ENCODE assay signal across 8 cellular contexts in the genomic region with DNA sequence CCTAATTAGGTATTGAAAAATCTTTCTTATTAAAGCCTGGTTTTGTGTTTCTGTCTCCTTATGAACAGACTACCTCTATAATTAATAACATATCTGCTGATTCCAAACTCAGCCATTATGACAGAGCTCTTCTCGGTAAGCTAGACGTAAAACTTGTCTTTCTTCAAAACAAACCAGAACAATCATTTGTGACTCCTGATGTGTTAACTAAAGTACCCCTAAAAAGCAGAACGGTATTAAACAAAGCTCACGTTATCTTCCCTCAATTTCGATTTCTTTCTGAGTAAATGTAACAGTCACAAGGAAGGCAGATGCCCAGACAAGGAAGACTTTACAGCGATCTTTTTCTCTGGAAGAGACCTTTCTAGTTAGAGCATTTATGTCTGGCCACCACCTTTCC. TPM values are rescaled to one million over a fixed set of nuclear protein-coding genes. Genes with fewer than 3 reads are reported as not detected.
A peak's percentile ranks its signal among the peaks of the same experiment; 100 is the strongest.
DNase-seq lines count a peak whose midpoint lies in the region; ATAC-seq and TF ChIP-seq lines count a peak whose summit lies in the region.
"Had no signal": no experiment of that assay in that cellular context is flagged by ENCODE, and none has a peak within 500 bp of the region (broad histone marks: within the 10 kb centered on the region; RNA-seq: fewer than 3 reads in every experiment).

No MANE protein-coding gene starts in this region.

- no peak overlapping the region for H2BK5ac ChIP-seq in H9 (ENCODE audit: insufficient read length, low read length)

- H3K9ac ChIP-seq in H9 (ENCODE audit: extremely low read depth, insufficient read length, low read length) = no peak overlapping the region

- no peak overlapping the region for H2BK120ac ChIP-seq in H9 (ENCODE audit: low read depth, low read length, poor library complexity, severe bottlenecking)

- H2BK15ac ChIP-seq in H9 (ENCODE audit: low read depth, low read length) = no peak overlapping the region

- peaks cover under 1 to 5% (median 5%) of the 10 kb centered on the region in 3 experiments; a peak in 5 of 7 replicates for H3K36me3 Mint-ChIP-seq in H9 (ENCODE audit: insufficient read depth in 1 of 3, low read depth in 3 of 3)
- H3K36me3 Mint-ChIP-seq in T-helper 17 cell (ENCODE audit: low read depth) = no peaks in the 10 kb centered on the region

- no peak overlapping the region for H3K4ac ChIP-seq in H9 (ENCODE audit: low read depth, low read length)

- no peak overlapping the region for H2BK20ac ChIP-seq in H9 (ENCODE audit: low read depth, low read length, poor library complexity, severe bottlenecking)

- WGBS in H9 (ENCODE audit: extremely low coverage, insufficient read length, low lambda C conversion rate) = no CpG with 5 or more reads among the region's 6 CpGs

- no peak for ATAC-seq in T-helper 17 cell
- ATAC-seq: HCT116 had no signal

- H3K27ac ChIP-seq in H9 (ENCODE audit: insufficient read length, low read depth, low read length) = no peak overlapping the region
- H3K27ac ChIP-seq in skin epidermis = peak overlapping the region in 15 of 21 experiments; percentile 25 to 91 (median 79)

- H2AK5ac ChIP-seq in H9 (ENCODE audit: insufficient read length, low read length) = no peak overlapping the region

- no peaks in the 10 kb centered on the region for H3K79me1 ChIP-seq in H9 (ENCODE audit: insufficient read depth, low read depth, low read length, poor library complexity, severe bottlenecking)

- H3K56ac ChIP-seq in H9 (ENCODE audit: insufficient read length, low read depth, low read length) = no peak overlapping the region

- no peak overlapping the region for H4K5ac ChIP-seq in H9 (ENCODE audit: insufficient read length, low read depth, low read length)

- H3K79me2 ChIP-seq in H9 (ENCODE audit: insufficient read depth, low read length) = no peaks in the 10 kb centered on the region

- no peak overlapping the region for H4K8ac ChIP-seq in H9 (replicated peaks; ENCODE audit: insufficient read length, low read depth, low read length)

- peak overlapping the region; percentile 40 for H3K4me2 ChIP-seq in H9 (ENCODE audit: insufficient read depth, insufficient read length, low read length)

- no peak overlapping the region for H3K14ac ChIP-seq in H9 (ENCODE audit: insufficient read depth, low read length)

- H3K4me3 ChIP-seq in iPS-11a (ENCODE audit: low read depth, low read length) (peak overlapping the region; percentile 66), skin epidermis (peak overlapping the region; percentile 52 to 69 (median 63))

- H3T11ph ChIP-seq in H9 (ENCODE audit: low read length) = no peak overlapping the region

- H3K27me3 Mint-ChIP-seq in H9 (ENCODE audit: low read depth) = peaks cover 10% of the 10 kb centered on the region
- peaks cover 34% of the 10 kb centered on the region for H3K27me3 Mint-ChIP-seq in T-helper 17 cell

- no peaks in the 10 kb centered on the region for H3K9me3 ChIP-seq in H9 (ENCODE audit: control insufficient read depth, low read depth, low read length)
- H3K9me3 ChIP-seq in T-helper 17 cell (ENCODE audit: control insufficient read depth, low read length, poor library complexity, severe bottlenecking) = no peaks in the 10 kb centered on the region

- no peaks in the 10 kb centered on the region for H4K20me1 ChIP-seq in H9 (ENCODE audit: control insufficient read depth, insufficient read depth, insufficient read length)

- no peaks in the 10 kb centered on the region; a peak in 1 of 5 replicates for H3K9me3 Mint-ChIP-seq in H9

- H3K4me1 Mint-ChIP-seq in H9 = peaks cover 18 to 20% of the 10 kb centered on the region in 2 experiments
- peaks cover 7% of the 10 kb centered on the region for H3K4me1 Mint-ChIP-seq in T-helper 17 cell

- H4K91ac ChIP-seq in H9 (ENCODE audit: insufficient read length, low read depth, low read length) = no peak overlapping the region

- H3K23ac ChIP-seq in H9 (ENCODE audit: insufficient read length, low read depth, low read length) = no peak overlapping the region

- H3K27ac Mint-ChIP-seq in H9 (no peak overlapping the region), T-helper 17 cell (no peak overlapping the region)

- no peaks in the 10 kb centered on the region for H3K27me3 ChIP-seq in H9 (ENCODE audit: insufficient read depth, low read length)

- H3K4me1 ChIP-seq in H9 (ENCODE audit: insufficient read depth, low read length) = 0 out of 2 replicates have a peak, but pooled peaks cover 4% of the 10 kb centered on the region

- no peak for TF ChIP-seq CTCF in H9 (conservative IDR thresholded peaks at IDR 0.05)

- H3K23me2 ChIP-seq in H9 (ENCODE audit: insufficient read length, low read depth, low read length, poor library complexity, severe bottlenecking) = peaks cover 20% of the 10 kb centered on the region

- DNase-seq in H9 (no peak), T-helper 17 cell (no peak), epidermal melanocyte (ENCODE audit: insufficient read length, low spot score) (no peak)
- DNase-seq in stimulated activated CD4-positive, alpha-beta T cell treated with anti-CD3 and anti-CD28 coated beads, Interleukin-15, amount 100 ng/mL, for 24 hours = no peak
- no peak for DNase-seq in stimulated activated CD4-positive, alpha-beta T cell treated with anti-CD3 and anti-CD28 coated beads, Interleukin-1b, Interleukin-23, amount 100 ng/mL, for 48 hours

- H2BK12ac ChIP-seq in H9 (ENCODE audit: insufficient read length, low read depth, low read length) = no peak overlapping the region

- H3K4me3 Mint-ChIP-seq in H9 (peak overlapping the region; percentile 87 to 96), T-helper 17 cell (peak overlapping the region; percentile 81)

- no peak overlapping the region for H3K18ac ChIP-seq in H9 (ENCODE audit: insufficient read length, low read depth, low read length)

- H2AFZ ChIP-seq in H9 (ENCODE audit: low read length) = no peak overlapping the region

RNA-seq across cellular contexts. Expression of a gene that starts 1.8 kb away (rescaled TPM):
- total RNA-seq in H9 (2021) = 4.1 and 4.3 TPM in 2 replicates
- total RNA-seq in T-helper 17 cell = under 1 TPM; 0.75 to 0.94 TPM
